ENCODE assay signal across 16 cellular contexts in the genomic region with DNA sequence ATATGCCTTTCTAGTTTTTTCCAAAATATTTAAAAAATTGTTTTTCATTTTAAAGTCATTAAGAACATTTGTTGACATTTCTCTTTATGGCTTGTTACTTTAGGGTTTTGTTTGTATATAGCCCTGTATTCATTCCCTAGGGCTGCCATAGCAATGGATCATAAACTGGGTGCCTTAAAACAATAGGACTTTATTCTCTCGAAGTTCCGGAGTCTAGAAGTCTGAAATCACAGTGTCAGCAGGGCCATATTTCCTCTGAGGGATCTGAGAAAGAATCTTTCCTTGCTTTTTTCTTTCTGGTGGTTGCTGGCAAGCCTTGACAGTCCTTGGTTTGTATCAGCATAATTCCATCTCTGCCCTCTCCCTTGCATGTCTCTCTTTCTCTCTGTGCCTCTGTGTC.
DNase-seq lines count a peak whose midpoint lies in the region; ATAC-seq and TF ChIP-seq lines count a peak whose summit lies in the region.
"Had no signal": no experiment of that assay in that cellular context is flagged by ENCODE, and none has a peak within 500 bp of the region (broad histone marks: within the 10 kb centered on the region; RNA-seq: fewer than 3 reads in every experiment).

No MANE protein-coding gene starts in this region.

- 77% methylated on average over 2 of the region's 2 CpGs for WGBS in hepatocyte (ENCODE audit: low lambda C conversion rate, missing lambda C conversion rate)

- H3K36me3 Mint-ChIP-seq in glutamatergic neuron (ENCODE audit: unreplicated experiment), result no peaks in the 10 kb centered on the region
- H3K36me3 Mint-ChIP-seq: CD8-positive, alpha-beta T cell had no signal

- no peak overlapping the region for H3K9ac ChIP-seq in mucosa of rectum (ENCODE audit: low read depth in 1 of 2, low read length in 2 of 2)
- H3K9ac ChIP-seq: BLaER1 treated with 17β-estradiol and CSF1 and Interleukin-3, amounts not matched to agents 10 nM and 100 nM had no signal

- no peaks in the 10 kb centered on the region for H3K27me3 ChIP-seq in hepatocyte
- H3K27me3 ChIP-seq in mucosa of rectum (ENCODE audit: control insufficient read depth in 2 of 2, insufficient read depth in 2 of 2, low read length in 2 of 2), result no peaks in the 10 kb centered on the region
- H3K27me3 ChIP-seq: BLaER1 treated with 17β-estradiol and CSF1 and Interleukin-3, amounts not matched to agents 10 nM and 100 nM had no signal

- H3K9me3 ChIP-seq in hepatocyte (ENCODE audit: low read depth), result no peaks in the 10 kb centered on the region
- H3K9me3 ChIP-seq in mucosa of rectum (ENCODE audit: control insufficient read depth in 2 of 2, low read length in 2 of 2), result no peaks in the 10 kb centered on the region

- no peak overlapping the region for H3K4me2 ChIP-seq in hepatocyte
- H3K4me2 ChIP-seq: BLaER1 treated with 17β-estradiol and CSF1 and Interleukin-3, amounts not matched to agents 10 nM and 100 nM had no signal

- in situ Hi-C loops in SK-MEL-5 (cut with HindIII; ENCODE audit: low pct_unique_long_range_greater_than_20kb, low sequenced_read_pairs), result no loop called here

- H3K9me2 ChIP-seq in hepatocyte (replicated peaks; ENCODE audit: insufficient read depth), result no peaks in the 10 kb centered on the region

- TF ChIP-seq CTCF in hepatocyte (IDR thresholded peaks at IDR 0.05; ENCODE audit: poor library complexity) (no peak), glutamatergic neuron (IDR thresholded peaks at IDR 0.05; ENCODE audit: partially characterized antibody, unreplicated experiment) (no peak)

- no peak overlapping the region for H2AFZ ChIP-seq in hepatocyte

- H3K9me3 Mint-ChIP-seq in glutamatergic neuron (ENCODE audit: unreplicated experiment), result peaks cover 5% of the 10 kb centered on the region
- H3K9me3 Mint-ChIP-seq: CD8-positive, alpha-beta T cell had no signal

- H3K27ac ChIP-seq in hepatocyte, result peak overlapping the region; percentile 39
- peak overlapping the region; percentile 62 to 70 for H3K27ac ChIP-seq in mucosa of rectum (ENCODE audit: low read depth in 2 of 2, low read length in 2 of 2)
- H3K27ac ChIP-seq: BLaER1 treated with 17β-estradiol and CSF1 and Interleukin-3, amounts not matched to agents 10 nM and 100 nM had no signal

- no peak for ATAC-seq in HG03097 (IDR thresholded peaks at IDR 0.05; ENCODE audit: low FRiP score, unreplicated experiment)
- ATAC-seq: CD8-positive, alpha-beta T cell; GM12878 had no signal

- peaks cover 20% of the 10 kb centered on the region for H3K4me1 Mint-ChIP-seq in glutamatergic neuron (ENCODE audit: low read depth, unreplicated experiment)
- H3K4me1 Mint-ChIP-seq: B cell had no signal

- no peak overlapping the region for H3K4me3 Mint-ChIP-seq in glutamatergic neuron (ENCODE audit: unreplicated experiment)
- H3K4me3 Mint-ChIP-seq: B cell; CD8-positive, alpha-beta T cell; H9 had no signal

- no peaks in the 10 kb centered on the region for H3K27me3 Mint-ChIP-seq in glutamatergic neuron (ENCODE audit: unreplicated experiment)
- H3K27me3 Mint-ChIP-seq: B cell had no signal

- peak; percentile 73 for DNase-seq in SK-MEL-5 (ENCODE audit: low read depth, low spot score)
- no peak for DNase-seq in hepatocyte (ENCODE audit: low spot score)
- no peak for DNase-seq in glutamatergic neuron
- DNase-seq in nucleus accumbens (lab: John Stamatoyannopoulos, UW), result no peak
- DNase-seq: CD8-positive, alpha-beta T cell; COR-L47; DMS 273 treated with DMSO at 0.1 percent for 48 hours; DMS53; DND-41; EL; H9 had no signal

- H3K36me3 ChIP-seq in hepatocyte (replicated peaks; ENCODE audit: insufficient read depth, low read depth) (no peaks in the 10 kb centered on the region), mucosa of rectum (ENCODE audit: control insufficient read depth in 2 of 2, insufficient read depth in 2 of 2, low read length in 2 of 2) (no peaks in the 10 kb centered on the region)
- H3K36me3 ChIP-seq: BLaER1 treated with 17β-estradiol and CSF1 and Interleukin-3, amounts not matched to agents 10 nM and 100 nM had no signal

- H4K20me1 ChIP-seq in hepatocyte (ENCODE audit: insufficient read depth, poor library complexity, severe bottlenecking), result no peaks in the 10 kb centered on the region
- H4K20me1 ChIP-seq: BLaER1 treated with 17β-estradiol and CSF1 and Interleukin-3, amounts not matched to agents 10 nM and 100 nM had no signal

- H3K4me1 ChIP-seq in hepatocyte (ENCODE audit: insufficient read depth) (no peaks in the 10 kb centered on the region), mucosa of rectum (ENCODE audit: control insufficient read depth in 2 of 2, insufficient read depth in 2 of 2, low read length in 2 of 2) (peaks cover 17 to 48% of the 10 kb centered on the region in 2 donors)

- H3K4me3 ChIP-seq in hepatocyte (no peak overlapping the region), mucosa of rectum (ENCODE audit: low read length in 2 of 2) (peak overlapping the region in 1 of 2 donors; percentile 33)
- H3K4me3 ChIP-seq: BLaER1 treated with 17β-estradiol and CSF1 and Interleukin-3, amounts not matched to agents 10 nM and 100 nM; GM12878 had no signal

- no peaks in the 10 kb centered on the region for H3K79me2 ChIP-seq in hepatocyte

- H3K27ac Mint-ChIP-seq in glutamatergic neuron (ENCODE audit: unreplicated experiment), result no peak overlapping the region
- H3K27ac Mint-ChIP-seq: B cell; CD8-positive, alpha-beta T cell; H9 had no signal
